In the genomic region with DNA sequence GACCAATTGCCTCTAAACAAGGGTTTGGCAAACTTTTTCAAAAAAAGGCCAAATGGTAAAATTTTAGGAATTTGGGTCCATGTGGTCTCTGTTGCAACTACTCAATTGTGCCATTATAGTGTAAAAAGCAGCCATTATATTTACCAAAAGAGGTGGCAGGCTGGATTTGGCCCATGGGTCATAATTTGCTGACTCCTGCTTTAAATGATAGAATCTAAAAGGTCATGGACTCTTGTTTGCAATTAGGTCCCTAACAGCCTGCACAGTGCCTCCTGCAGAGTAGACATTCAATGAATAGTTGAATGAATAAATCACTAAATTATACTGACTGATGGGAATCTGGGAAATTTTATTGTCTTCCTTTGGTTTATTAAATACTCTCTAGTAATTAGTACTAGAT, we compare ENCODE assay signal across 30 cellular contexts. TPM values are rescaled to one million over a fixed set of nuclear protein-coding genes. Genes with fewer than 3 reads are reported as not detected.
"Had no signal": no experiment of that assay in that cellular context is flagged by ENCODE, and none has a peak within 500 bp of the region (broad histone marks: within the 10 kb centered on the region; RNA-seq: fewer than 3 reads in every experiment).

No MANE protein-coding gene starts in this region.

- H3K4me3 ChIP-seq: esophagus squamous epithelium, gastrocnemius medialis, lung, pancreas, right atrium auricular region, sigmoid colon, stomach, thyroid gland had no signal

- H3K4me1 Mint-ChIP-seq: memory B cell; natural killer cell; stimulated activated effector memory CD8-positive, alpha-beta T cell treated with anti-CD3 and anti-CD28 coated beads, Interleukin-12 subunit alpha, Interleukin-12 subunit beta, amount 100 ng/mL, for 72 hours had no signal

- H3K27me3 Mint-ChIP-seq: memory B cell, progenitor cell of endocrine pancreas had no signal

- H3K27ac Mint-ChIP-seq: effector memory CD8-positive, alpha-beta T cell; memory B cell; natural killer cell; progenitor cell of endocrine pancreas; stimulated activated effector memory CD8-positive, alpha-beta T cell treated with anti-CD3 and anti-CD28 coated beads, Interleukin-12 subunit alpha, Interleukin-12 subunit beta, amount 100 ng/mL, for 72 hours had no signal

- H3K4me3 Mint-ChIP-seq: effector memory CD8-positive, alpha-beta T cell; memory B cell; natural killer cell; stimulated activated effector memory CD8-positive, alpha-beta T cell treated with anti-CD3 and anti-CD28 coated beads, Interleukin-12 subunit alpha, Interleukin-12 subunit beta, amount 100 ng/mL, for 72 hours had no signal

- DNase-seq: cortex of kidney; effector memory CD8-positive, alpha-beta T cell; erythroblast; esophagus squamous epithelium; gastrocnemius medialis; head of caudate nucleus; left ventricle myocardium superior; natural killer cell; occipital lobe; pancreas; sigmoid colon; stimulated activated CD4-positive, alpha-beta T cell treated with anti-CD3 and anti-CD28 coated beads, Interleukin-2, amount 100 ng/mL, for 24 hours; stimulated activated CD4-positive, alpha-beta T cell treated with anti-CD3 and anti-CD28 coated beads, Interleukin-4, amount 100 ng/mL, for 24 hours; stimulated activated naive CD4-positive, alpha-beta T cell treated with Interleukin-2 at 50 U/mL for 16 hours; stomach; thyroid gland; trophoblast cell had no signal

- H3K9me3 Mint-ChIP-seq: effector memory CD8-positive, alpha-beta T cell; memory B cell; natural killer cell; stimulated activated effector memory CD8-positive, alpha-beta T cell treated with anti-CD3 and anti-CD28 coated beads, Interleukin-12 subunit alpha, Interleukin-12 subunit beta, amount 100 ng/mL, for 72 hours had no signal

- H3K36me3 Mint-ChIP-seq: memory B cell; natural killer cell; stimulated activated effector memory CD8-positive, alpha-beta T cell treated with anti-CD3 and anti-CD28 coated beads, Interleukin-12 subunit alpha, Interleukin-12 subunit beta, amount 100 ng/mL, for 72 hours had no signal

RNA-seq across cellular contexts. Expression of a gene that starts 6.2 kb away (rescaled TPM):
- total RNA-seq: dermis microvascular lymphatic vessel endothelial cell, esophagus squamous epithelium, fibroblast of villous mesenchyme, glomerular endothelial cell, left ventricle myocardium superior, lung, mononuclear cell, natural killer cell, occipital lobe, pancreas, progenitor cell of endocrine pancreas, right atrium auricular region, sigmoid colon, skeletal muscle tissue, stomach, subcutaneous adipose tissue, temporal lobe, thyroid gland, urinary bladder had no signal

RNA-seq across cellular contexts. Expression of a gene that starts 35.2 kb away (rescaled TPM):
- total RNA-seq: glomerular endothelial cell, left ventricle myocardium superior, mononuclear cell, natural killer cell, progenitor cell of endocrine pancreas, right atrium auricular region had no signal
